8 cellular contexts compared by ENCODE assay signal in the genomic region with DNA sequence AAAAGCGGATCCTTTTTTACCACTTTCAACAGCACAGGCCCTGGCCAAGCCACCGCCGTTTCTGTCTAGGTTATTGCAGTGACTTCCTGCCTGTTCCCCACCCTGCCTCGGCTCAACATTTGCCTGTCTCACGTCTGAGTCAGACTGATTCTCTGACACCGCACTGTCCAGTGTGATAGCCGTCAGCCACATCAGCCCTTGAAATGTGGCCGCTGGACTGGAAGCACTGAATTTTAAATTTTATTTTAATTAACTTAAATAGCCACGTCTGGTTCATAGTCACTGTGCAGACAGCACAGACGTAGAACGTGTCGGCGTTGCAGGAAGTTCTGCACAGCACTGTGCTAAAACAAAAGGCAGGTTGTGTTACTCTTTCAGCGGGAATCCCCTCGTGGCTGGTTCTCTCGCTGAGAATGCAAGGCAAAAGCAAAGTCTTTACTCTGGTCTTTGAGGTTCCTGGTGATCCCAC.
DNase-seq lines count a peak whose midpoint lies in the region; ATAC-seq and TF ChIP-seq lines count a peak whose summit lies in the region.

No MANE protein-coding gene starts in this region.

- ATAC-seq in GM19025 (IDR thresholded peaks at IDR 0.05; ENCODE audit: low read depth, unreplicated experiment) (peak; percentile 70), GM21619 (IDR thresholded peaks at IDR 0.05; ENCODE audit: unreplicated experiment) (no peak)

- in situ Hi-C loops in astrocyte of the spinal cord (cut with HindIII; ENCODE audit: low sequenced_read_pairs), result no loop called here

- H3K4me3 ChIP-seq in astrocyte of the spinal cord (ENCODE audit: low read depth, low read length), result no peak overlapping the region

- no peak for TF ChIP-seq CTCF in astrocyte of the spinal cord (IDR thresholded peaks at IDR 0.05; ENCODE audit: low read depth, low read length)

- peak; percentile 64 for DNase-seq in T-helper 22 cell (ENCODE audit: low read depth)
- DNase-seq in astrocyte of the spinal cord (ENCODE audit: low read depth, low spot score), result peak; percentile 7
- peak; percentile 64 to 70 for DNase-seq in stimulated activated CD4-positive, alpha-beta T cell treated with anti-CD3 and anti-CD28 coated beads, Interleukin-2, amount 100 ng/mL, for 24 hours
- no peak for DNase-seq in NCI-H2196 (lab: John Stamatoyannopoulos, UW; ENCODE audit: unreplicated experiment)
- DNase-seq in cerebellar nuclear complex (lab: John Stamatoyannopoulos, UW), result no peak
- DNase-seq in NCI-H345 (lab: John Stamatoyannopoulos, UW), result no peak

Comparison
In these comparisons a context has a peak if more than half of its experiments do, and no peak if none do; other contexts are left out.
1. DNase-seq: peak in T-helper 22 cell (single experiment), astrocyte of the spinal cord (single experiment) and stimulated activated CD4-positive, alpha-beta T cell treated with anti-CD3 and anti-CD28 coated beads, Interleukin-2, amount 100 ng/mL, for 24 hours (2 of 2); none in NCI-H2196 (single experiment), cerebellar nuclear complex (0 of 2) and NCI-H345 (single experiment).